Comparison of ENCODE assay signal across 1 cellular context in the genomic region with DNA sequence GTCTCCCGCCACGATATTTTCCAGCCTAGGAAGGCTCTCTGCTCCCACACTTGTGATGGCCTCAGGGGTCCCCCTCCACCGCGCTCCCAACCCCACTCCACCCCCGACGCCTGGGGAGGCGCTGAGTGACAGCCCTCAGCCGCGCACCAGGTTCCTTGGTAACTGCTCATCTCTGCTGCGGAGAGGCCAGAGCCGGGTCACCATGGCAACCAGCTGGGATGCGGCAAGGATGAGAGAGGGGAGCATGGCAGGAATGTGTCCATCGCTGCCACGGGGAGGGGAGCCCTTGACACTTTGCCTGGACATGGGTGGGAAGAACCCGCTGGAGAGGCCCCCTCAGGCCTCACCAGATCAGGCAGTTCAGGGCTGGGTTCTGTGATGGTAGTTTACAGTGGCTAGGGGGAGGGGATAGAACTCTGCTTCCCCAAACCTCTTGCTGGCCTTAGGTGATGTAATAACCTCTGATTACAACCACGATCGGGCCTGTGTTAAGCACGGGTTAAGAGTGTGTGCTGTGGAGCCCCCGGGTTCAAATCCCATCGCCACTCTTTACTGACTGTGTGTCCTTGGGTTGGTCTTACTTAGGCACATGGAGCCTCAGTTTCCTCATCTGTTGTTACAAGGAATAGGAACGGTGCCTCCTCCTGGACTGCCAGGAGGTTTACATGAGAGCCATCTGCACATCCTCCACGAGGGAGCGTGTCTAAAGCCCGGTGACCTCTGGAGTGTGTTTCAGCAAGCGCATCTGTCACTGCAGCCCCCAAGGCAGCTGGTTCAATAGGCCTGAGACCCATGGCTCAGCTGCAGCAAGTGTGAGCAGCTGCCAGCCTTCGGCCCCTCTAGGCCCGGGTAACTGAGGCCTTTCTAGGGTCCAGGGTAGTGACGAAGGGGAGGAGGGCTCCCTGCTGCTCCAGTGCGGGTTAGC.
TF ChIP-seq lines count a peak whose summit lies in the region.

No MANE protein-coding gene starts in this region.

TF ChIP-seq in neural cell, 6 proteins besides CTCF, POLR2A, EP300 and RAD21 (continued from another document):
- TF ChIP-seq, protein P1, sequence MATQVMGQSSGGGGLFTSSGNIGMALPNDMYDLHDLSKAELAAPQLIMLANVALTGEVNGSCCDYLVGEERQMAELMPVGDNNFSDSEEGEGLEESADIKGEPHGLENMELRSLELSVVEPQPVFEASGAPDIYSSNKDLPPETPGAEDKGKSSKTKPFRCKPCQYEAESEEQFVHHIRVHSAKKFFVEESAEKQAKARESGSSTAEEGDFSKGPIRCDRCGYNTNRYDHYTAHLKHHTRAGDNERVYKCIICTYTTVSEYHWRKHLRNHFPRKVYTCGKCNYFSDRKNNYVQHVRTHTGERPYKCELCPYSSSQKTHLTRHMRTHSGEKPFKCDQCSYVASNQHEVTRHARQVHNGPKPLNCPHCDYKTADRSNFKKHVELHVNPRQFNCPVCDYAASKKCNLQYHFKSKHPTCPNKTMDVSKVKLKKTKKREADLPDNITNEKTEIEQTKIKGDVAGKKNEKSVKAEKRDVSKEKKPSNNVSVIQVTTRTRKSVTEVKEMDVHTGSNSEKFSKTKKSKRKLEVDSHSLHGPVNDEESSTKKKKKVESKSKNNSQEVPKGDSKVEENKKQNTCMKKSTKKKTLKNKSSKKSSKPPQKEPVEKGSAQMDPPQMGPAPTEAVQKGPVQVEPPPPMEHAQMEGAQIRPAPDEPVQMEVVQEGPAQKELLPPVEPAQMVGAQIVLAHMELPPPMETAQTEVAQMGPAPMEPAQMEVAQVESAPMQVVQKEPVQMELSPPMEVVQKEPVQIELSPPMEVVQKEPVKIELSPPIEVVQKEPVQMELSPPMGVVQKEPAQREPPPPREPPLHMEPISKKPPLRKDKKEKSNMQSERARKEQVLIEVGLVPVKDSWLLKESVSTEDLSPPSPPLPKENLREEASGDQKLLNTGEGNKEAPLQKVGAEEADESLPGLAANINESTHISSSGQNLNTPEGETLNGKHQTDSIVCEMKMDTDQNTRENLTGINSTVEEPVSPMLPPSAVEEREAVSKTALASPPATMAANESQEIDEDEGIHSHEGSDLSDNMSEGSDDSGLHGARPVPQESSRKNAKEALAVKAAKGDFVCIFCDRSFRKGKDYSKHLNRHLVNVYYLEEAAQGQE (IDR thresholded peaks at IDR 0.05; ENCODE audit: borderline replicate concordance): peak; percentile 33
